8 cellular contexts compared by ENCODE assay signal in the genomic region with DNA sequence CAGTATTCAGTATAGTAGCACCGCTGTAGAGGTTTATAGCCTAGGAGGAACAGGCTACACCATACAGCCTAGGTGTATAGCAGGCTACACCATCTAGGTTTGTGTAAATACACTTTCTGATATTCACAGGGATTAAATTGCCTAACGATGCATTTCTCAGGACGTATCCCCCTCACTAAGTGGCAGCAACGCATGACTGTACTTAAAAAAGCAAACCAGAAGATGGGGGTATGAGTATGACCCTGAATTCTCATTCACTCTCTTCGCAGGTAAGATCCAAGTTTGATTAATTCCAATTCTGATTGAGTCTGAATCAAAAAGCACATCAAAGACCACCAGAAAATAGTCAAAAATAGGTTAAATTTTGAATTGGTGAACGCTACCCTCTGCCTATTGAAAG. TPM values are rescaled to one million over a fixed set of nuclear protein-coding genes. Genes with fewer than 3 reads are reported as not detected.
DNase-seq lines count a peak whose midpoint lies in the region; ATAC-seq, FAIRE-seq and TF ChIP-seq lines count a peak whose summit lies in the region.

No MANE protein-coding gene starts in this region.

- TF ChIP-seq CTCF in A549 (IDR thresholded peaks at IDR 0.05) (no peak), HL-60 (IDR thresholded peaks at IDR 0.05; ENCODE audit: insufficient read depth, low read length) (no peak), astrocyte of the cerebellum (IDR thresholded peaks at IDR 0.05; ENCODE audit: low read depth, low read length, missing control alignments) (no peak)

- in situ Hi-C loops in astrocyte of the cerebellum (cut with HindIII; ENCODE audit: low sequenced_read_pairs), result no loop called here

- no peak for TF ChIP-seq EP300 in A549 (IDR thresholded peaks at IDR 0.05)

- CTCF ChIA-PET in A549 (lab: Yijun Ruan, JAX), result no interaction called here

- H3K27me3 ChIP-seq in HL-60 (ENCODE audit: insufficient read depth, poor library complexity, severe bottlenecking), result no peaks in the 10 kb centered on the region

- H3K4me2 ChIP-seq in A549, result peak overlapping the region; percentile 84

- TF ChIP-seq POLR2A in A549 (IDR thresholded peaks at IDR 0.05; ENCODE audit: low read length), result no peak

- peak overlapping the region in 1 of 2 experiments; percentile 90; a peak in 4 of 6 replicates for H3K27ac ChIP-seq in A549
- H3K27ac ChIP-seq in HL-60 (replicated peaks), result peak overlapping the region; percentile 92
- no peak overlapping the region for H3K27ac ChIP-seq in mesodermal cell (ENCODE audit: low read depth, low read length, severe bottlenecking)

- WGBS in A549 (ENCODE audit: missing lambda C conversion rate), result 22% methylated on average over 6 of the region's 6 CpGs
- WGBS in mesodermal cell (ENCODE audit: insufficient coverage in 2 of 2), 2 experiments, result no CpG with 5 or more reads among the region's 6 CpGs

- ATAC-seq in A549 (peak in 1 of 2 experiments; percentile 7; a peak in 2 of 6 replicates), HG03571 (IDR thresholded peaks at IDR 0.05; ENCODE audit: unreplicated experiment) (no peak), HG02798 (IDR thresholded peaks at IDR 0.05; ENCODE audit: poor library complexity, unreplicated experiment) (no peak), HG02610 (IDR thresholded peaks at IDR 0.05; ENCODE audit: unreplicated experiment) (no peak)

- no peak for TF ChIP-seq RAD21 in A549 (conservative IDR thresholded peaks at IDR 0.05 in 1 of 2, IDR thresholded peaks at IDR 0.05 in 1 of 2)

- H3K4me1 ChIP-seq in A549 (peaks cover 12% of the 10 kb centered on the region; the same call in 1 of the 3 replicates), mesodermal cell (ENCODE audit: control insufficient read depth, insufficient read depth, low read length, poor library complexity, severe bottlenecking) (no peaks in the 10 kb centered on the region)

- POLR2A ChIA-PET in A549 (lab: Yijun Ruan, JAX), result no interaction called here

- H3K9me3 ChIP-seq in A549, result no peaks in the 10 kb centered on the region
- no peaks in the 10 kb centered on the region for H3K9me3 ChIP-seq in mesodermal cell (ENCODE audit: control insufficient read depth, low read length)

- peak overlapping the region; percentile 83 for H3K4me3 ChIP-seq in A549
- peak overlapping the region; percentile 55 for H3K4me3 ChIP-seq in HL-60 (replicated peaks; ENCODE audit: insufficient read depth, low read length)
- H3K4me3 ChIP-seq in astrocyte of the cerebellum (ENCODE audit: low read depth, low read length), result peak overlapping the region; percentile 82
- H3K4me3 ChIP-seq in mesodermal cell (ENCODE audit: extremely low read depth, insufficient read depth, low read length, poor library complexity, severe bottlenecking), result peak overlapping the region; percentile 92

- no peak for FAIRE-seq in A549 (lab: Jason Lieb, UNC)

- peaks cover 22% of the 10 kb centered on the region for H3K36me3 ChIP-seq in mesodermal cell (ENCODE audit: control insufficient read depth, insufficient read depth, low read length)

- DNase-seq in A549 (ENCODE audit: low read depth in 1 of 2, low spot score in 1 of 2) (no peak), HL-60 (ENCODE audit: low read depth in 1 of 2, low spot score in 1 of 2) (no peak), astrocyte of the cerebellum (ENCODE audit: low read depth) (no peak), cortex of kidney (lab: John Stamatoyannopoulos, UW) (no peak)

TF ChIP-seq in A549, 52 proteins besides CTCF, POLR2A, EP300 and RAD21:
- TF ChIP-seq REST (IDR thresholded peaks at IDR 0.05) (no peak), KDM1A (IDR thresholded peaks at IDR 0.05; ENCODE audit: low read depth) (no peak), USF2 (IDR thresholded peaks at IDR 0.05) (no peak), FOSB (CRISPR knock-in tag; IDR thresholded peaks at IDR 0.05) (no peak)

RNA-seq across cellular contexts. Expression of gene ORC5, which starts 1.0 kb away (rescaled TPM):
- polyA plus RNA-seq in A549 (2011; rRNA removed) (17.8 and 26.5 TPM in 2 replicates), A549 (2017; fragmentation: RNase III; extraction: RNeasy Plus Mini Kit Qiagen cat#74134 plus additional on column Dnase treatment) (28.4 to 32.1 TPM (median 29.5 TPM) in 3 replicates)
- 4.1 TPM in 2 replicates for polyA plus RNA-seq in A549 (2012; cell fraction: cytosol; rRNA removed)
- polyA plus RNA-seq in A549 (2012; cell fraction: nucleus; rRNA removed), result 2.0 and 5.3 TPM in 2 replicates
- polyA minus RNA-seq in A549 (2011; rRNA and poly(A)+ RNA removed), result 9.2 and 9.4 TPM in 2 replicates
- polyA plus RNA-seq in mesodermal cell (2013, experiment 1 of 2), result 12.7 TPM
- 13.4 TPM for polyA plus RNA-seq in mesodermal cell (2013, experiment 2 of 2)
